Comparison of ENCODE assay signal across 1 cellular context in the genomic region with DNA sequence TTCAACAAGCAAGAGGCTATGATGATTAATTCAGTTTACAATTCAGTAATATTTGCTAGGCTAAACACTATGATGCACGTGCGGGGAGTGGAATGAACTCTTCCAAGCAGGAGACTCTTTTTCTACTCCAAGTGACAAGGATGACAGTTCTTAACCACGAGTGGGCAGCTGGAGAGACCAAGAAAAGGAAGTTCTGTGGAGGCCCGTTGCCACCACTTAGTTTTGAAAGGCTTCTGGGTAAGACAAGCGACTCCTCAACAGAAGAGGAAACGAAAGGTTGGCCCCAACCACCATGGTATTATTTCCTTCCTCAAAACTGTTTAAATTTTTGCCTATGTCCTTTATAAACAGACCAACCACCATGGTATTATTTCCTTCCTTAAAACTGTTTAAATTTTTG.
TF ChIP-seq lines count a peak whose summit lies in the region.

No MANE protein-coding gene starts in this region.

TF ChIP-seq in GM12891, 5 proteins besides CTCF, POLR2A, EP300 and RAD21:
- no peak for TF ChIP-seq POU2F2 (IDR thresholded peaks at IDR 0.05; ENCODE audit: low read depth, low read length)
- TF ChIP-seq PAX5 (IDR thresholded peaks at IDR 0.05; ENCODE audit: insufficient read depth, low read length, severe bottlenecking) = no peak
- TF ChIP-seq SPI1 (IDR thresholded peaks at IDR 0.05; ENCODE audit: low read depth, low read length) = peak; percentile 71
- no peak for TF ChIP-seq TAF1 (IDR thresholded peaks at IDR 0.05; ENCODE audit: low read depth, low read length)
